Comparison of ENCODE assay signal across 24 cellular contexts in the genomic region with DNA sequence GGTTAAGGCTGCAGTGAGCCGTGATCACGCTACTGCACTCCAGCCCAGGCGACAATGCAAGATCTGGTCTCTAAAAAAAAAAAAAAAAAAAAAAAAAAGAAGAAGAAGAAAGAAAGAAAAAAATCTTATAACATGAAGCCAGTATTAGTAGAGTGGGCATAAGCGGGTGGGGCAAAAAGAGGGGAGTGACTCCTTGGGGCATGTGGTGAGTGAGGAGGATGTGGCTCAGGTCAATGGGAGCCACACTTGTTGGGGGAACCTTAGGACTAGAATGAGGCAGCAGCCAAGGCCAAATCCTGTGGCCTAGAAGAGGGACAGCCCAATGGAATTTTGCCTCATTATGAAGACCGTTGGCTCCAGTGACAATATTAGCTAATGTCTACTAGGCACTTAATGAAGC. TPM values are rescaled to one million over a fixed set of nuclear protein-coding genes. Genes with fewer than 3 reads are reported as not detected.
"Had no signal": no experiment of that assay in that cellular context is flagged by ENCODE, and none has a peak within 500 bp of the region (broad histone marks: within the 10 kb centered on the region; RNA-seq: fewer than 3 reads in every experiment).

No MANE protein-coding gene starts in this region.

- H3K27me3 ChIP-seq: left lung, right atrium auricular region, stomach, testis, upper lobe of left lung had no signal

- H3K27ac ChIP-seq: coronary artery, left lung, right atrium auricular region, skin epidermis, stomach, testis, upper lobe of left lung had no signal

- ATAC-seq: activated naive CD4-positive, alpha-beta T cell treated with anti-CD3 and anti-CD28 coated beads, Interleukin-2, amount 50 U/mL, for 72 hours; left lung; stimulated activated effector memory CD8-positive, alpha-beta T cell treated with anti-CD3 and anti-CD28 coated beads, Interleukin-12 subunit alpha, Interleukin-12 subunit beta, amount 100 ng/mL, for 72 hours had no signal

- H3K36me3 ChIP-seq: left lung, right atrium auricular region, stomach, upper lobe of left lung had no signal

- H3K36me3 Mint-ChIP-seq: brain; stimulated activated effector memory CD8-positive, alpha-beta T cell treated with anti-CD3 and anti-CD28 coated beads, Interleukin-12 subunit alpha, Interleukin-12 subunit beta, amount 100 ng/mL, for 72 hours had no signal

- H3K4me3 ChIP-seq: coronary artery, left lung, right atrium auricular region, skin epidermis, stomach, testis, upper lobe of left lung had no signal

- H3K27ac Mint-ChIP-seq: activated CD4-positive, alpha-beta memory T cell treated with anti-CD3 and anti-CD28 coated beads, Interleukin-2, amount 10 ng/mL, durations not matched to agents 7 days and 5 days; activated naive CD4-positive, alpha-beta T cell treated with anti-CD3 and anti-CD28 coated beads, Interleukin-2, amount 50 U/mL, for 72 hours; brain; progenitor cell of endocrine pancreas; stimulated activated effector memory CD8-positive, alpha-beta T cell treated with anti-CD3 and anti-CD28 coated beads, Interleukin-12 subunit alpha, Interleukin-12 subunit beta, amount 100 ng/mL, for 72 hours had no signal

- H3K4me3 Mint-ChIP-seq: activated CD4-positive, alpha-beta memory T cell treated with anti-CD3 and anti-CD28 coated beads, Interleukin-2, amount 10 ng/mL, durations not matched to agents 7 days and 5 days; brain; central memory CD8-positive, alpha-beta T cell; nephron; stimulated activated effector memory CD8-positive, alpha-beta T cell treated with anti-CD3 and anti-CD28 coated beads, Interleukin-12 subunit alpha, Interleukin-12 subunit beta, amount 100 ng/mL, for 72 hours had no signal

- H3K9me3 ChIP-seq: left lung, right atrium auricular region, stomach, testis, upper lobe of left lung had no signal

- H3K27me3 Mint-ChIP-seq: activated CD4-positive, alpha-beta memory T cell treated with anti-CD3 and anti-CD28 coated beads, Interleukin-2, amount 10 ng/mL, durations not matched to agents 7 days and 5 days; brain; central memory CD8-positive, alpha-beta T cell had no signal

- H3K9me3 Mint-ChIP-seq: activated naive CD4-positive, alpha-beta T cell treated with anti-CD3 and anti-CD28 coated beads, Interleukin-2, amount 50 U/mL, for 72 hours; central memory CD8-positive, alpha-beta T cell; nephron had no signal

- DNase-seq: activated CD4-positive, alpha-beta memory T cell treated with anti-CD3 and anti-CD28 coated beads, Interleukin-2, amount 10 ng/mL, durations not matched to agents 7 days and 5 days; activated CD4-positive, alpha-beta T cell treated with anti-CD3 and anti-CD28 coated beads for 48 hours; activated CD4-positive, CD25-positive, alpha-beta regulatory T cell; activated CD8-positive, alpha-beta memory T cell treated with anti-CD3 and anti-CD28 coated beads, Interleukin-2, amount 50 U/mL, for 4 hours; activated gamma-delta T cell treated with Interleukin-2 at 50 U/mL for 16 hours; activated T-cell treated with anti-CD3 and anti-CD28 coated beads, Interleukin-2, amount 50 U/mL, for 48 hours; left lung; midbrain; stimulated activated CD4-positive, alpha-beta T cell treated with anti-CD3 and anti-CD28 coated beads, Interleukin-15, amount 100 ng/mL, for 24 hours; stimulated activated CD4-positive, alpha-beta T cell treated with anti-CD3 and anti-CD28 coated beads, Interleukin-4, amount 100 ng/mL, for 1 hour; stomach; T-helper 1 cell; T-helper 9 cell; testis; upper lobe of left lung had no signal

RNA-seq across cellular contexts. Expression of gene ARMC12, which starts 23.8 kb away (rescaled TPM):
- total RNA-seq: stomach had no signal
